Comparison of ENCODE assay signal across 17 cellular contexts in genomic region chrX:129963729-129964128, GRCh38. TPM values are rescaled to one million over a fixed set of nuclear protein-coding genes. Genes with fewer than 3 reads are reported as not detected.
DNase-seq lines count a peak whose midpoint lies in the region; FAIRE-seq and TF ChIP-seq lines count a peak whose summit lies in the region.
"Had no signal": no experiment of that assay in that cellular context is flagged by ENCODE, and none has a peak within 500 bp of the region (broad histone marks: within the 10 kb centered on the region; RNA-seq: fewer than 3 reads in every experiment).

No MANE protein-coding gene starts in this region.

- peaks cover 3% of the 10 kb centered on the region; the same call in 1 of the 2 replicates for H3K4me1 ChIP-seq in HEK293 (ENCODE audit: control insufficient read depth, insufficient read depth, low read length)
- peaks cover 3% of the 10 kb centered on the region for H3K4me1 ChIP-seq in astrocyte (ENCODE audit: insufficient read depth, low read length)
- peaks cover 0 to 9% (median 6%) of the 10 kb centered on the region in 4 donors for H3K4me1 ChIP-seq in esophagus muscularis mucosa
- H3K4me1 ChIP-seq: Caco-2 had no signal

- H3K9ac ChIP-seq in astrocyte (ENCODE audit: low read length): no peak overlapping the region

- no peaks in the 10 kb centered on the region for H4K20me1 ChIP-seq in astrocyte (ENCODE audit: insufficient read depth, low read length)

- DNase-seq in astrocyte (ENCODE audit: low read depth) (no peak), posterior vena cava (ENCODE audit: low spot score) (peak; percentile 0), esophagus muscularis mucosa (ENCODE audit: extremely low spot score) (no peak), C1 segment of cervical spinal cord (lab: John Stamatoyannopoulos, UW) (no peak)
- DNase-seq: Caco-2; CD4-positive, CD25-positive, alpha-beta regulatory T cell; CD8-positive, alpha-beta T cell; DMS153; DND-41; H9; HFFc6 had no signal

- no peak overlapping the region for H3K4me2 ChIP-seq in astrocyte (ENCODE audit: low read length)
- H3K4me2 ChIP-seq: GM23338 had no signal

- CTCF ChIA-PET in HEK293 (lab: Yijun Ruan, JAX): no interaction called here

- no peak overlapping the region for H3K27ac ChIP-seq in HEK293 (ENCODE audit: extremely low read depth, low read depth, low read length)
- no peak overlapping the region for H3K27ac ChIP-seq in astrocyte (ENCODE audit: low read depth, low read length)
- H3K27ac ChIP-seq in esophagus muscularis mucosa (replicated peaks in 1 of 4): no peak overlapping the region
- H3K27ac ChIP-seq: C4-2B had no signal

- H3K27ac Mint-ChIP-seq in astrocyte (ENCODE audit: unreplicated experiment): no peak overlapping the region
- H3K27ac Mint-ChIP-seq: CD8-positive, alpha-beta T cell; GM23338; H9 had no signal

- TF ChIP-seq POLR2A in esophagus muscularis mucosa (IDR thresholded peaks at IDR 0.05; ENCODE audit: low read depth): no peak

- no peaks in the 10 kb centered on the region for H3K36me3 Mint-ChIP-seq in astrocyte (ENCODE audit: low read depth, unreplicated experiment)
- H3K36me3 Mint-ChIP-seq: CD4-positive, CD25-positive, alpha-beta regulatory T cell; CD8-positive, alpha-beta T cell had no signal

- POLR2A ChIA-PET in HEK293 (lab: Yijun Ruan, JAX): no interaction called here

- TF ChIP-seq CTCF in HEK293 (tag by site-specific recombination; IDR thresholded peaks at IDR 0.05) (no peak), astrocyte (IDR thresholded peaks at IDR 0.05; ENCODE audit: insufficient read depth, low read depth, low read length) (no peak), esophagus muscularis mucosa (IDR thresholded peaks at IDR 0.05) (no peak)

- H3K4me3 Mint-ChIP-seq in astrocyte (ENCODE audit: unreplicated experiment): no peak overlapping the region
- H3K4me3 Mint-ChIP-seq: CD8-positive, alpha-beta T cell; GM23338; H9 had no signal

- H3K9me3 Mint-ChIP-seq in astrocyte (ENCODE audit: unreplicated experiment): no peaks in the 10 kb centered on the region
- H3K9me3 Mint-ChIP-seq: CD8-positive, alpha-beta T cell; GM23338; HFFc6 had no signal

- 77% methylated on average over 8 of the region's 8 CpGs for WGBS in esophagus muscularis mucosa

- no peaks in the 10 kb centered on the region for H3K79me2 ChIP-seq in astrocyte (ENCODE audit: insufficient read depth, low read length)

- H3K36me3 ChIP-seq in HEK293 (ENCODE audit: control insufficient read depth in 2 of 2, insufficient read depth in 1 of 2, low read length in 2 of 2): no peaks in the 10 kb centered on the region
- no peaks in the 10 kb centered on the region for H3K36me3 ChIP-seq in astrocyte (ENCODE audit: insufficient read depth, low read length)
- H3K36me3 ChIP-seq in esophagus muscularis mucosa: no peaks in the 10 kb centered on the region

- intact Hi-C loops in posterior vena cava (cut with DNase I): no loop called here
- intact Hi-C loops in esophagus muscularis mucosa (cut with DNase I): no loop called here

- peaks cover 4% of the 10 kb centered on the region for H3K27me3 Mint-ChIP-seq in astrocyte (ENCODE audit: low read depth, unreplicated experiment)
- H3K27me3 Mint-ChIP-seq: CD4-positive, CD25-positive, alpha-beta regulatory T cell had no signal

- TF ChIP-seq EP300 in esophagus muscularis mucosa (IDR thresholded peaks at IDR 0.05): no peak

- FAIRE-seq in astrocyte (lab: Jason Lieb, UNC) (peak; percentile 66), islet of Langerhans (lab: Jason Lieb, UNC) (peak; percentile 79)
- FAIRE-seq: G401.6, GM12892 had no signal

- H2AFZ ChIP-seq in astrocyte (ENCODE audit: low read depth, low read length): no peak overlapping the region
- H2AFZ ChIP-seq: GM23338 had no signal

- no peak overlapping the region for H3K4me3 ChIP-seq in HEK293 (ENCODE audit: low read depth, low read length)
- H3K4me3 ChIP-seq in astrocyte (ENCODE audit: insufficient read depth, low read depth, low read length): no peak overlapping the region
- no peak overlapping the region for H3K4me3 ChIP-seq in esophagus muscularis mucosa
- H3K4me3 ChIP-seq: GM23338 had no signal

- H3K27me3 ChIP-seq in astrocyte (ENCODE audit: insufficient read depth, low read length) (no peaks in the 10 kb centered on the region), esophagus muscularis mucosa (no peaks in the 10 kb centered on the region)

- no peaks in the 10 kb centered on the region for H3K9me3 ChIP-seq in HEK293 (ENCODE audit: control insufficient read depth, insufficient read depth, low read depth, low read length)
- H3K9me3 ChIP-seq in astrocyte (ENCODE audit: insufficient read depth, low read depth, low read length): no peaks in the 10 kb centered on the region
- no peaks in the 10 kb centered on the region for H3K9me3 ChIP-seq in esophagus muscularis mucosa
- H3K9me3 ChIP-seq: Caco-2 had no signal

- no peaks in the 10 kb centered on the region for H3K4me1 Mint-ChIP-seq in astrocyte (ENCODE audit: low read depth, unreplicated experiment)

TF ChIP-seq in HEK293, 187 proteins besides CTCF, POLR2A, EP300 and RAD21:
- TF ChIP-seq ZNF639 (tag by site-specific recombination; IDR thresholded peaks at IDR 0.05) (no peak), ZNF596 (tag by site-specific recombination; IDR thresholded peaks at IDR 0.05) (peak; percentile 94)

RNA-seq across cellular contexts. Expression of gene BCORL1, which starts 18.7 kb away (rescaled TPM):
- 20.0 and 22.3 TPM in 2 replicates for total RNA-seq in astrocyte
- total RNA-seq in posterior vena cava: 10 to 100 TPM; 14.8 to 17.7 TPM
- 10 to 100 TPM in 2 of 4 donors, 1 to 10 TPM in 2; 3.8 to 13.8 (median 10.5) TPM for total RNA-seq in esophagus muscularis mucosa

RNA-seq across cellular contexts. Expression of gene UTP14A, which starts 57.8 kb away (rescaled TPM):
- total RNA-seq in astrocyte: 22.2 and 23.4 TPM in 2 replicates
- 10 to 100 TPM; 13.2 to 14.3 TPM for total RNA-seq in posterior vena cava
- total RNA-seq in esophagus muscularis mucosa: 10 to 100 TPM in 3 of 4 donors, 1 to 10 TPM in 1; 9.6 to 16.1 (median 13.5) TPM
